16 cellular contexts compared by ENCODE assay signal in the genomic region with DNA sequence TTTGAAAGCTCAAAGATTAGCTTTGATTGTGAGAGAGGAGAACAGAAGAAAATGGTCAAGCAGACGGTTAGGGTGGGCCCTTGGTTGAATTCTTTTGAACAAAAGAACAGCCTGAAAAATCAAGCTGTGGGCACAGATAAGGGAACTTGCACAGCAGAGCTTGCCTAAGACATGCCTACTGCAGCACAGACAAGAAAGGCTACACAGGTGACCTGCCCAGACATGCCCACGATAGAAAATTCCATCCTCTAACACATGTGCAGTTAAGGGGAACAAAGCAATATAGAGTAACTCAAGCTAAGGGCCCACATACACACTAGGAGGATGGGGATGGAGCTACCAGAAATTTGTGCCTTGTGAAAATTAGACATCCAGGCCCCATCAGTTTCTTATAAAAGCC.
A peak's percentile ranks its signal among the peaks of the same experiment; 100 is the strongest.
DNase-seq lines count a peak whose midpoint lies in the region; ATAC-seq and TF ChIP-seq lines count a peak whose summit lies in the region.
"Had no signal": no experiment of that assay in that cellular context is flagged by ENCODE, and none has a peak within 500 bp of the region (broad histone marks: within the 10 kb centered on the region; RNA-seq: fewer than 3 reads in every experiment).

No MANE protein-coding gene starts in this region.

- no peak for ATAC-seq in stimulated activated naive B cell treated with anti-CD40 and anti-IgM and Interleukin-4, amounts not matched to agents 10 μg/mL and 1 μg/mL and 100 μg/mL, for 72 hours (replicated peaks)
- ATAC-seq: A549; activated naive CD4-positive, alpha-beta T cell treated with anti-CD3 and anti-CD28 coated beads, Interleukin-2, amount 50 U/mL, for 72 hours; HepG2; right cardiac atrium had no signal

- no peaks in the 10 kb centered on the region for H3K36me3 Mint-ChIP-seq in stimulated activated naive B cell treated with anti-CD40 and anti-IgM and Interleukin-4, amounts not matched to agents 10 μg/mL and 1 μg/mL and 100 μg/mL, for 72 hours
- no peaks in the 10 kb centered on the region for H3K36me3 Mint-ChIP-seq in osteocyte (ENCODE audit: unreplicated experiment)
- H3K36me3 Mint-ChIP-seq: activated naive CD4-positive, alpha-beta T cell treated with anti-CD3 and anti-CD28 coated beads, Interleukin-2, amount 50 U/mL, for 72 hours had no signal

- no peak overlapping the region for H3K4me3 Mint-ChIP-seq in stimulated activated naive B cell treated with anti-CD40 and anti-IgM and Interleukin-4, amounts not matched to agents 10 μg/mL and 1 μg/mL and 100 μg/mL, for 72 hours
- H3K4me3 Mint-ChIP-seq in osteocyte (ENCODE audit: unreplicated experiment) = no peak overlapping the region
- H3K4me3 Mint-ChIP-seq: activated CD4-positive, alpha-beta T cell treated with anti-CD3 and anti-CD28 coated beads, Interleukin-2, amount 10 ng/mL, durations not matched to agents 24 days and 14 days had no signal

- in situ Hi-C loops in KBM-7 (cut with MboI; ENCODE audit: low pct_unique_long_range_greater_than_20kb, low sequenced_read_pairs) = no loop called here

- no peak overlapping the region for H3K27ac Mint-ChIP-seq in stimulated activated naive B cell treated with anti-CD40 and anti-IgM and Interleukin-4, amounts not matched to agents 10 μg/mL and 1 μg/mL and 100 μg/mL, for 72 hours
- no peak overlapping the region for H3K27ac Mint-ChIP-seq in osteocyte (ENCODE audit: unreplicated experiment)
- H3K27ac Mint-ChIP-seq: activated CD4-positive, alpha-beta T cell treated with anti-CD3 and anti-CD28 coated beads, Interleukin-2, amount 10 ng/mL, durations not matched to agents 24 days and 14 days; activated naive CD4-positive, alpha-beta T cell treated with anti-CD3 and anti-CD28 coated beads, Interleukin-2, amount 50 U/mL, for 72 hours had no signal

- no peak for TF ChIP-seq CTCF in osteocyte (IDR thresholded peaks at IDR 0.05)

- H3K9me3 Mint-ChIP-seq in stimulated activated naive B cell treated with anti-CD40 and anti-IgM and Interleukin-4, amounts not matched to agents 10 μg/mL and 1 μg/mL and 100 μg/mL, for 72 hours = peaks cover 0 to 3% of the 10 kb centered on the region in 2 donors
- no peaks in the 10 kb centered on the region for H3K9me3 Mint-ChIP-seq in osteocyte (ENCODE audit: unreplicated experiment)

- H3K4me1 Mint-ChIP-seq in stimulated activated naive B cell treated with anti-CD40 and anti-IgM and Interleukin-4, amounts not matched to agents 10 μg/mL and 1 μg/mL and 100 μg/mL, for 72 hours = no peaks in the 10 kb centered on the region
- no peaks in the 10 kb centered on the region for H3K4me1 Mint-ChIP-seq in osteocyte (ENCODE audit: unreplicated experiment)
- H3K4me1 Mint-ChIP-seq: activated CD4-positive, alpha-beta T cell treated with anti-CD3 and anti-CD28 coated beads, Interleukin-2, amount 10 ng/mL, durations not matched to agents 24 days and 14 days had no signal

- DNase-seq in NCI-H1417 (lab: John Stamatoyannopoulos, UW) = peak in 2 of 3 experiments; percentile 5 to 43
- DNase-seq in NCI-H1417 treated with DMSO at 0.1 percent for 48 hours (lab: John Stamatoyannopoulos, UW) = no peak
- DNase-seq in KBM-7 = peak; percentile 55
- peak; percentile 53 for DNase-seq in astrocyte of the hippocampus (ENCODE audit: low read depth, low spot score)
- DNase-seq in renal cortical epithelial cell (ENCODE audit: low read depth) = peak; percentile 16
- no peak for DNase-seq in NCI-H2196 (lab: John Stamatoyannopoulos, UW; ENCODE audit: unreplicated experiment)
- DNase-seq in stimulated activated naive B cell treated with anti-CD40 and anti-IgM and Interleukin-4, amounts not matched to agents 10 μg/mL and 1 μg/mL and 100 μg/mL, for 72 hours = no peak
- no peak for DNase-seq in osteocyte (ENCODE audit: extremely low spot score, unreplicated experiment)
- DNase-seq: activated CD4-positive, alpha-beta T cell treated with anti-CD3 and anti-CD28 coated beads, Interleukin-2, amount 10 ng/mL, durations not matched to agents 24 days and 14 days; effector CD4-positive, alpha-beta T cell; NCI-H2081 treated with DMSO at 0.1 percent for 48 hours; right cardiac atrium; SJCRH30 had no signal

- H3K27me3 Mint-ChIP-seq in stimulated activated naive B cell treated with anti-CD40 and anti-IgM and Interleukin-4, amounts not matched to agents 10 μg/mL and 1 μg/mL and 100 μg/mL, for 72 hours = no peaks in the 10 kb centered on the region
- H3K27me3 Mint-ChIP-seq in osteocyte (ENCODE audit: unreplicated experiment) = no peaks in the 10 kb centered on the region
- H3K27me3 Mint-ChIP-seq: activated CD4-positive, alpha-beta T cell treated with anti-CD3 and anti-CD28 coated beads, Interleukin-2, amount 10 ng/mL, durations not matched to agents 24 days and 14 days had no signal

Comparison
In these comparisons a context has a peak if more than half of its experiments do, and no peak if none do; other contexts are left out.
1. DNase-seq: peak in NCI-H1417 (2 of 3), KBM-7 (single experiment), astrocyte of the hippocampus (single experiment) and renal cortical epithelial cell (single experiment); none in NCI-H1417 treated with DMSO at 0.1 percent for 48 hours (single experiment), NCI-H2196 (single experiment), stimulated activated naive B cell treated with anti-CD40 and anti-IgM and Interleukin-4, amounts not matched to agents 10 μg/mL and 1 μg/mL and 100 μg/mL, for 72 hours (single experiment) and osteocyte (single experiment).